In genomic region chr2:46323671-46324207, GRCh38 we compare ENCODE assay signal across 20 cellular contexts.
"Had no signal": no experiment of that assay in that cellular context is flagged by ENCODE, and none has a peak within 500 bp of the region (broad histone marks: within the 10 kb centered on the region; RNA-seq: fewer than 3 reads in every experiment).

No MANE protein-coding gene starts in this region.

- FAIRE-seq: TTC549 had no signal

- H3K27ac ChIP-seq: foreskin keratinocyte, neural progenitor cell, tibial nerve had no signal

- H3K27me3 ChIP-seq: foreskin keratinocyte, neural progenitor cell, right atrium auricular region, tibial nerve had no signal

- H2AFZ ChIP-seq: neural progenitor cell had no signal

- DNase-seq: activated CD4-positive, alpha-beta memory T cell treated with anti-CD3 and anti-CD28 coated beads for 36 hours; activated CD8-positive, alpha-beta memory T cell treated with anti-CD3 and anti-CD28 coated beads, Interleukin-2, amount 10 ng/mL, durations not matched to agents 7 days and 5 days; activated naive CD4-positive, alpha-beta T cell; activated naive CD8-positive, alpha-beta T cell treated with anti-CD3 and anti-CD28 coated beads for 36 hours; activated T-cell treated with anti-CD3 and anti-CD28 coated beads, Interleukin-2, amount 50 U/mL, for 1 hour; amniotic stem cell; caudate nucleus; effector memory CD8-positive, alpha-beta T cell; foreskin keratinocyte; hypothalamus; islet precursor cell; naive thymus-derived CD4-positive, alpha-beta T cell; stimulated activated CD4-positive, alpha-beta T cell treated with anti-CD3 and anti-CD28 coated beads, Interleukin-15, amount 100 ng/mL, for 24 hours; stimulated activated CD4-positive, alpha-beta T cell treated with anti-CD3 and anti-CD28 coated beads, Interleukin-2, amount 100 ng/mL, for 48 hours had no signal

- H3K4me3 ChIP-seq: neural progenitor cell, right atrium auricular region, tibial nerve had no signal

- ATAC-seq: activated CD8-positive, alpha-beta memory T cell treated with anti-CD3 and anti-CD28 coated beads, Interleukin-2, amount 10 ng/mL, durations not matched to agents 7 days and 5 days; activated T-helper 17 cell treated with anti-CD3 and anti-CD28 coated beads, Interleukin-2, amount 50 U/mL, for 72 hours; effector memory CD8-positive, alpha-beta T cell; foreskin keratinocyte; left lobe of liver; naive thymus-derived CD4-positive, alpha-beta T cell had no signal

- H3K4me2 ChIP-seq: neural progenitor cell had no signal

- H3K4me1 ChIP-seq: neural progenitor cell had no signal

- H3K36me3 ChIP-seq: neural progenitor cell, right atrium auricular region, tibial nerve had no signal

- H3K9ac ChIP-seq: neural progenitor cell had no signal

- H3K9me3 ChIP-seq: right atrium auricular region, tibial nerve had no signal
